ENCODE assay signal across 1 cellular context in the genomic region with DNA sequence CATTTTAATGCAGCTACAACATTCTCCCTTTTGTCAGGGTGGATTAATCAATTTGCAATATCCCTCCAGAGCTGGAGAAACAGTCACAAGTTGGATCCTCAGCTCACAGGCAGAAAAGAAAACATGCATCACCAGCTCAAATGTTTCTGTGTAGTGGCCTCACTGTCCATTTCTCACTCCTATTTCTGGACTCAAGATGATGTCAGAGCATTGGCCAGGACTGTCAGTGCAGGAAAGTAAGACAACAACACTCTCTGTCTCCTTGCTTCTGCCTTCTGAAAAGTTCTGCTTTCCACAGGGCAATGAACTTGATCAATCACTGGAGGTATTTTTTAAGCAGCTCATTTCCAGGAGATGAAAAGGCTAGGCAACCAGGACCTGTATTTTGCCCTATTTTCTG.
TF ChIP-seq lines count a peak whose summit lies in the region.

No MANE protein-coding gene starts in this region.

TF ChIP-seq in GM23338, 12 proteins besides CTCF, POLR2A, EP300 and RAD21 (continued from another document):
- TF ChIP-seq, protein P1, sequence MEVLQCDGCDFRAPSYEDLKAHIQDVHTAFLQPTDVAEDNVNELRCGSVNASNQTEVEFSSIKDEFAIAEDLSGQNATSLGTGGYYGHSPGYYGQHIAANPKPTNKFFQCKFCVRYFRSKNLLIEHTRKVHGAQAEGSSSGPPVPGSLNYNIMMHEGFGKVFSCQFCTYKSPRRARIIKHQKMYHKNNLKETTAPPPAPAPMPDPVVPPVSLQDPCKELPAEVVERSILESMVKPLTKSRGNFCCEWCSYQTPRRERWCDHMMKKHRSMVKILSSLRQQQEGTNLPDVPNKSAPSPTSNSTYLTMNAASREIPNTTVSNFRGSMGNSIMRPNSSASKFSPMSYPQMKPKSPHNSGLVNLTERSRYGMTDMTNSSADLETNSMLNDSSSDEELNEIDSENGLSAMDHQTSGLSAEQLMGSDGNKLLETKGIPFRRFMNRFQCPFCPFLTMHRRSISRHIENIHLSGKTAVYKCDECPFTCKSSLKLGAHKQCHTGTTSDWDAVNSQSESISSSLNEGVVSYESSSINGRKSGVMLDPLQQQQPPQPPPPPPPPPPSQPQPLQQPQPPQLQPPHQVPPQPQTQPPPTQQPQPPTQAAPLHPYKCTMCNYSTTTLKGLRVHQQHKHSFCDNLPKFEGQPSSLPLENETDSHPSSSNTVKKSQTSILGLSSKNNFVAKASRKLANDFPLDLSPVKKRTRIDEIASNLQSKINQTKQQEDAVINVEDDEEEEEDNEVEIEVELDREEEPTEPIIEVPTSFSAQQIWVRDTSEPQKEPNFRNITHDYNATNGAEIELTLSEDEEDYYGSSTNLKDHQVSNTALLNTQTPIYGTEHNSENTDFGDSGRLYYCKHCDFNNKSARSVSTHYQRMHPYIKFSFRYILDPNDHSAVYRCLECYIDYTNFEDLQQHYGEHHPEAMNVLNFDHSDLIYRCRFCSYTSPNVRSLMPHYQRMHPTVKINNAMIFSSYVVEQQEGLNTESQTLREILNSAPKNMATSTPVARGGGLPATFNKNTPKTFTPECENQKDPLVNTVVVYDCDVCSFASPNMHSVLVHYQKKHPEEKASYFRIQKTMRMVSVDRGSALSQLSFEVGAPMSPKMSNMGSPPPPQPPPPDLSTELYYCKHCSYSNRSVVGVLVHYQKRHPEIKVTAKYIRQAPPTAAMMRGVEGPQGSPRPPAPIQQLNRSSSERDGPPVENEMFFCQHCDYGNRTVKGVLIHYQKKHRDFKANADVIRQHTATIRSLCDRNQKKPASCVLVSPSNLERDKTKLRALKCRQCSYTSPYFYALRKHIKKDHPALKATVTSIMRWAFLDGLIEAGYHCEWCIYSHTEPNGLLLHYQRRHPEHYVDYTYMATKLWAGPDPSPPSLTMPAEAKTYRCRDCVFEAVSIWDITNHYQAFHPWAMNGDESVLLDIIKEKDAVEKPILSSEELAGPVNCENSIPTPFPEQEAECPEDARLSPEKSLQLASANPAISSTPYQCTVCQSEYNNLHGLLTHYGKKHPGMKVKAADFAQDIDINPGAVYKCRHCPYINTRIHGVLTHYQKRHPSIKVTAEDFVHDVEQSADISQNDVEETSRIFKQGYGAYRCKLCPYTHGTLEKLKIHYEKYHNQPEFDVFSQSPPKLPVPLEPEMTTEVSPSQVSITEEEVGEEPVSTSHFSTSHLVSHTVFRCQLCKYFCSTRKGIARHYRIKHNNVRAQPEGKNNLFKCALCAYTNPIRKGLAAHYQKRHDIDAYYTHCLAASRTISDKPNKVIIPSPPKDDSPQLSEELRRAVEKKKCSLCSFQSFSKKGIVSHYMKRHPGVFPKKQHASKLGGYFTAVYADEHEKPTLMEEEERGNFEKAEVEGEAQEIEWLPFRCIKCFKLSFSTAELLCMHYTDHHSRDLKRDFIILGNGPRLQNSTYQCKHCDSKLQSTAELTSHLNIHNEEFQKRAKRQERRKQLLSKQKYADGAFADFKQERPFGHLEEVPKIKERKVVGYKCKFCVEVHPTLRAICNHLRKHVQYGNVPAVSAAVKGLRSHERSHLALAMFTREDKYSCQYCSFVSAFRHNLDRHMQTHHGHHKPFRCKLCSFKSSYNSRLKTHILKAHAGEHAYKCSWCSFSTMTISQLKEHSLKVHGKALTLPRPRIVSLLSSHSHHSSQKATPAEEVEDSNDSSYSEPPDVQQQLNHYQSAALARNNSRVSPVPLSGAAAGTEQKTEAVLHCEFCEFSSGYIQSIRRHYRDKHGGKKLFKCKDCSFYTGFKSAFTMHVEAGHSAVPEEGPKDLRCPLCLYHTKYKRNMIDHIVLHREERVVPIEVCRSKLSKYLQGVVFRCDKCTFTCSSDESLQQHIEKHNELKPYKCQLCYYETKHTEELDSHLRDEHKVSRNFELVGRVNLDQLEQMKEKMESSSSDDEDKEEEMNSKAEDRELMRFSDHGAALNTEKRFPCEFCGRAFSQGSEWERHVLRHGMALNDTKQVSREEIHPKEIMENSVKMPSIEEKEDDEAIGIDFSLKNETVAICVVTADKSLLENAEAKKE (CRISPR knock-in tag; IDR thresholded peaks at IDR 0.05) = no peak
- TF ChIP-seq NANOG (IDR thresholded peaks at IDR 0.05; ENCODE audit: borderline replicate concordance) (no peak), JUNB (IDR thresholded peaks at IDR 0.05; ENCODE audit: unreplicated experiment) (no peak), EZH2phosphoT487 (IDR thresholded peaks at IDR 0.05; ENCODE audit: unreplicated experiment) (no peak), ZNF114 (CRISPR knock-in tag; IDR thresholded peaks at IDR 0.05) (no peak), CREB1 (CRISPR knock-in tag; IDR thresholded peaks at IDR 0.05; ENCODE audit: low read depth) (no peak), STAT1 (IDR thresholded peaks at IDR 0.05; ENCODE audit: unreplicated experiment) (no peak), EZH2 (IDR thresholded peaks at IDR 0.05; ENCODE audit: low read depth, unreplicated experiment) (no peak), ZNF331 (CRISPR knock-in tag; IDR thresholded peaks at IDR 0.05; ENCODE audit: low read depth) (no peak)
- TF ChIP-seq, protein P2, sequence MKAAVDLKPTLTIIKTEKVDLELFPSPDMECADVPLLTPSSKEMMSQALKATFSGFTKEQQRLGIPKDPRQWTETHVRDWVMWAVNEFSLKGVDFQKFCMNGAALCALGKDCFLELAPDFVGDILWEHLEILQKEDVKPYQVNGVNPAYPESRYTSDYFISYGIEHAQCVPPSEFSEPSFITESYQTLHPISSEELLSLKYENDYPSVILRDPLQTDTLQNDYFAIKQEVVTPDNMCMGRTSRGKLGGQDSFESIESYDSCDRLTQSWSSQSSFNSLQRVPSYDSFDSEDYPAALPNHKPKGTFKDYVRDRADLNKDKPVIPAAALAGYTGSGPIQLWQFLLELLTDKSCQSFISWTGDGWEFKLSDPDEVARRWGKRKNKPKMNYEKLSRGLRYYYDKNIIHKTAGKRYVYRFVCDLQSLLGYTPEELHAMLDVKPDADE (IDR thresholded peaks at IDR 0.05) = no peak
- TF ChIP-seq, protein P3, sequence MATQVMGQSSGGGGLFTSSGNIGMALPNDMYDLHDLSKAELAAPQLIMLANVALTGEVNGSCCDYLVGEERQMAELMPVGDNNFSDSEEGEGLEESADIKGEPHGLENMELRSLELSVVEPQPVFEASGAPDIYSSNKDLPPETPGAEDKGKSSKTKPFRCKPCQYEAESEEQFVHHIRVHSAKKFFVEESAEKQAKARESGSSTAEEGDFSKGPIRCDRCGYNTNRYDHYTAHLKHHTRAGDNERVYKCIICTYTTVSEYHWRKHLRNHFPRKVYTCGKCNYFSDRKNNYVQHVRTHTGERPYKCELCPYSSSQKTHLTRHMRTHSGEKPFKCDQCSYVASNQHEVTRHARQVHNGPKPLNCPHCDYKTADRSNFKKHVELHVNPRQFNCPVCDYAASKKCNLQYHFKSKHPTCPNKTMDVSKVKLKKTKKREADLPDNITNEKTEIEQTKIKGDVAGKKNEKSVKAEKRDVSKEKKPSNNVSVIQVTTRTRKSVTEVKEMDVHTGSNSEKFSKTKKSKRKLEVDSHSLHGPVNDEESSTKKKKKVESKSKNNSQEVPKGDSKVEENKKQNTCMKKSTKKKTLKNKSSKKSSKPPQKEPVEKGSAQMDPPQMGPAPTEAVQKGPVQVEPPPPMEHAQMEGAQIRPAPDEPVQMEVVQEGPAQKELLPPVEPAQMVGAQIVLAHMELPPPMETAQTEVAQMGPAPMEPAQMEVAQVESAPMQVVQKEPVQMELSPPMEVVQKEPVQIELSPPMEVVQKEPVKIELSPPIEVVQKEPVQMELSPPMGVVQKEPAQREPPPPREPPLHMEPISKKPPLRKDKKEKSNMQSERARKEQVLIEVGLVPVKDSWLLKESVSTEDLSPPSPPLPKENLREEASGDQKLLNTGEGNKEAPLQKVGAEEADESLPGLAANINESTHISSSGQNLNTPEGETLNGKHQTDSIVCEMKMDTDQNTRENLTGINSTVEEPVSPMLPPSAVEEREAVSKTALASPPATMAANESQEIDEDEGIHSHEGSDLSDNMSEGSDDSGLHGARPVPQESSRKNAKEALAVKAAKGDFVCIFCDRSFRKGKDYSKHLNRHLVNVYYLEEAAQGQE (IDR thresholded peaks at IDR 0.05; ENCODE audit: unreplicated experiment) = no peak
